23 cellular contexts compared by ENCODE assay signal in genomic region chr9:118271331-118271730, GRCh38.
"Had no signal": no experiment of that assay in that cellular context is flagged by ENCODE, and none has a peak within 500 bp of the region (broad histone marks: within the 10 kb centered on the region; RNA-seq: fewer than 3 reads in every experiment).

No MANE protein-coding gene starts in this region.

- H3K9me3 ChIP-seq: lower lobe of right lung, neutrophil, psoas muscle, right lobe of liver, tibial nerve, uterus had no signal

- H3K4me1 ChIP-seq: lower lobe of right lung, neural progenitor cell, parathyroid adenoma, psoas muscle, right lobe of liver, spleen, tibial nerve, uterus had no signal

- H3K36me3 ChIP-seq: lower lobe of right lung, neural progenitor cell, neutrophil, right lobe of liver, spleen, tibial nerve, uterus had no signal

- H3K4me3 ChIP-seq: lower lobe of right lung, neural progenitor cell, psoas muscle, right lobe of liver, spleen, tibial nerve, uterus had no signal

- ATAC-seq: left cardiac atrium; left lobe of liver; lower lobe of right lung; natural killer cell; psoas muscle; right lobe of liver; stimulated activated memory B cell treated with anti-CD40 and anti-IgM and Interleukin-4, amounts not matched to agents 10 μg/mL and 1 μg/mL and 100 μg/mL, for 72 hours; stimulated activated naive CD8-positive, alpha-beta T cell treated with anti-CD3 and anti-CD28 coated beads, Interleukin-15, amount 100 ng/mL, for 72 hours had no signal

- H3K79me2 ChIP-seq: parathyroid adenoma had no signal

- H3K27ac ChIP-seq: lower lobe of right lung, neural progenitor cell, neutrophil, parathyroid adenoma, psoas muscle, right lobe of liver, spleen, tibial nerve, uterus had no signal

- H3K4me2 ChIP-seq: neural progenitor cell had no signal

- H3K9ac ChIP-seq: neural progenitor cell, parathyroid adenoma had no signal

- H3K27me3 ChIP-seq: neural progenitor cell, neutrophil, right lobe of liver, spleen, tibial nerve, uterus had no signal

- H2AFZ ChIP-seq: neural progenitor cell, parathyroid adenoma had no signal

- DNase-seq: hippocampal formation; kidney glomerular epithelial cell; left cardiac atrium; lower lobe of right lung; naive B cell; natural killer cell; nephron progenitor cell; occipital lobe; psoas muscle; right lobe of liver; small intestine; spleen; stimulated activated CD4-positive, alpha-beta T cell treated with anti-CD3 and anti-CD28 coated beads, Interleukin-4, amount 100 ng/mL, for 24 hours; stimulated activated naive CD4-positive, alpha-beta T cell treated with Interleukin-2 at 50 U/mL for 16 hours; stimulated activated naive CD8-positive, alpha-beta T cell treated with anti-CD3 and anti-CD28 coated beads, Interleukin-15, amount 100 ng/mL, for 72 hours; substantia nigra; uterus had no signal
